8 cellular contexts compared by ENCODE assay signal in genomic region chr1:6579374-6580118, GRCh38. TPM values are rescaled to one million over a fixed set of nuclear protein-coding genes. Genes with fewer than 3 reads are reported as not detected.
DNase-seq lines count a peak whose midpoint lies in the region; ATAC-seq, FAIRE-seq and TF ChIP-seq lines count a peak whose summit lies in the region.

Gene ZBTB48, plus strand, starts transcription at chr1:6579994. Its CDS starts 616 bp downstream, at chr1:6580610.

- H3K23ac ChIP-seq in H1 (ENCODE audit: insufficient read length) = no peak within 1 kb of the TSS
- H3K23ac ChIP-seq in mesenchymal stem cell (ENCODE audit: low read length in 2 of 2) = peak within 1 kb of the TSS; percentile 1 to 94

- peak within 1 kb of the TSS; percentile 7 for H4K5ac ChIP-seq in H1 (ENCODE audit: insufficient read length, low read depth, low read length)

- peak within 1 kb of the TSS; percentile 68 for H2AK5ac ChIP-seq in H1 (ENCODE audit: low read depth, low read length)
- peak within 1 kb of the TSS; percentile 24 for H2AK5ac ChIP-seq in mesenchymal stem cell (ENCODE audit: low read length, severe bottlenecking)

- peak; percentile 73 for FAIRE-seq in H1 (lab: Jason Lieb, UNC)

- H2BK12ac ChIP-seq in H1 (ENCODE audit: low read depth, low read length) (peak within 1 kb of the TSS; percentile 32), mesenchymal stem cell (ENCODE audit: low read length in 2 of 2) (peak within 1 kb of the TSS in 1 of 2 experiments; percentile 3)

- peak within 1 kb of the TSS; percentile 76; the same call in 1 of the 2 replicates for H2BK5ac ChIP-seq in H1 (ENCODE audit: low read depth, low read length)
- peak within 1 kb of the TSS; percentile 32 for H2BK5ac ChIP-seq in mesenchymal stem cell (ENCODE audit: low read depth, low read length, poor library complexity, severe bottlenecking)

- no peak for TF ChIP-seq RAD21 in H1 (IDR thresholded peaks at IDR 0.05 in 1 of 2, conservative IDR thresholded peaks at IDR 0.05 in 1 of 2; ENCODE audit: low read depth in 2 of 2, low read length in 2 of 2)

- H3K36me3 Mint-ChIP-seq in activated CD8-positive, alpha-beta memory T cell treated with anti-CD3 and anti-CD28 coated beads, Interleukin-2, amount 10 ng/mL, durations not matched to agents 7 days and 5 days = no peaks in the 10 kb centered on the region

- peak within 1 kb of the TSS; percentile 94 for H3K4me3 Mint-ChIP-seq in activated CD8-positive, alpha-beta memory T cell treated with anti-CD3 and anti-CD28 coated beads, Interleukin-2, amount 10 ng/mL, durations not matched to agents 7 days and 5 days

- H3K79me2 ChIP-seq in H1 (ENCODE audit: control insufficient read depth in 1 of 2, insufficient read depth in 2 of 2, low read length in 2 of 2) = peaks cover 0 to 13% of the 10 kb centered on the region in 2 experiments; a peak in 1 of 4 replicates

- DNase-seq in COR-L47 (lab: John Stamatoyannopoulos, UW) = peak; percentile 98
- DNase-seq in HUDEP-2 (lab: John Stamatoyannopoulos, UW; ENCODE audit: unreplicated experiment in 76 of 76) = peak; percentile 50 to 99 (median 97)
- DNase-seq in NT2/D1 (ENCODE audit: low read depth, low spot score) = peak; percentile 89
- DNase-seq in activated CD8-positive, alpha-beta memory T cell treated with anti-CD3 and anti-CD28 coated beads, Interleukin-2, amount 10 ng/mL, durations not matched to agents 7 days and 5 days = peak; percentile 98
- DNase-seq in H1 (ENCODE audit: low read depth in 1 of 2, low spot score in 2 of 2) = peak; percentile 82 to 96
- DNase-seq in mesenchymal stem cell = peak; percentile 98
- peak; percentile 96 for DNase-seq in stimulated activated CD8-positive, alpha-beta memory T cell treated with anti-CD3 and anti-CD28 coated beads, Interleukin-12 subunit alpha, Interleukin-12 subunit beta, amount 100 ng/mL, for 4 hours (ENCODE audit: low read depth)

- H3K23me2 ChIP-seq in H1 (ENCODE audit: low read depth, low read length) = peaks cover 5% of the 10 kb centered on the region

- no peak within 1 kb of the TSS for H2BK20ac ChIP-seq in H1 (ENCODE audit: low read length)

- H2BK15ac ChIP-seq in H1 (ENCODE audit: low read length) (peak within 1 kb of the TSS; percentile 24; the same call in 1 of the 2 replicates), mesenchymal stem cell (ENCODE audit: low read depth, poor library complexity, severe bottlenecking) (peak within 1 kb of the TSS; percentile 74)

- peak; percentile 98 for ATAC-seq in GM21381 (IDR thresholded peaks at IDR 0.05; ENCODE audit: unreplicated experiment)
- peak; percentile 99 for ATAC-seq in activated CD8-positive, alpha-beta memory T cell treated with anti-CD3 and anti-CD28 coated beads, Interleukin-2, amount 10 ng/mL, durations not matched to agents 7 days and 5 days

- H3K36me3 ChIP-seq in NT2/D1 (ENCODE audit: insufficient read depth, insufficient read length, low read length) (peaks cover 12% of the 10 kb centered on the region), H1 (ENCODE audit: control insufficient read depth in 2 of 4, insufficient read depth in 4 of 4, low read length in 3 of 4) (no peaks in the 10 kb centered on the region), mesenchymal stem cell (ENCODE audit: control insufficient read depth in 1 of 2, insufficient read depth in 2 of 2, low read depth in 1 of 2, low read length in 2 of 2) (no peaks in the 10 kb centered on the region)

- H3K56ac ChIP-seq in H1 (replicated peaks; ENCODE audit: insufficient read length, low read depth, low read length) = no peak within 1 kb of the TSS

- H2AFZ ChIP-seq in H1 (ENCODE audit: low read length) (peak within 1 kb of the TSS; percentile 34; the same call in 1 of the 2 replicates), mesenchymal stem cell (ENCODE audit: low read depth, low read length) (peak within 1 kb of the TSS; percentile 96)

- TF ChIP-seq POLR2A in H1 (IDR thresholded peaks at IDR 0.05; ENCODE audit: control extremely low read depth in 1 of 2, low read depth in 2 of 2, low read length in 2 of 2) = peak in 1 of 2 experiments; percentile 92; a peak in 2 of 3 replicates

- peaks cover 31% of the 10 kb centered on the region for H3K4me1 Mint-ChIP-seq in activated CD8-positive, alpha-beta memory T cell treated with anti-CD3 and anti-CD28 coated beads, Interleukin-2, amount 10 ng/mL, durations not matched to agents 7 days and 5 days

- TF ChIP-seq CTCF in H1 (IDR thresholded peaks at IDR 0.05; ENCODE audit: control extremely low read depth in 1 of 3, insufficient read depth in 1 of 3, low read depth in 1 of 3, low read length in 3 of 3) = no peak; a peak in 1 of 4 replicates

- H3K9ac ChIP-seq in NT2/D1 (ENCODE audit: insufficient read length, low read depth) (peak within 1 kb of the TSS; percentile 87), H1 (replicated peaks in 1 of 4; ENCODE audit: extremely low read depth in 1 of 4, low read depth in 3 of 4, low read length in 3 of 4) (peak within 1 kb of the TSS; percentile 26 to 60 (median 54); a peak in 6 of 7 replicates), mesenchymal stem cell (ENCODE audit: low read length) (peak within 1 kb of the TSS; percentile 93)

- H3K14ac ChIP-seq in H1 (ENCODE audit: insufficient read length) (no peak within 1 kb of the TSS), mesenchymal stem cell (ENCODE audit: low read length in 2 of 2) (peak within 1 kb of the TSS in 1 of 2 experiments; percentile 91)

- H3K9me3 ChIP-seq in NT2/D1 (ENCODE audit: insufficient read depth, low read length) = no peaks in the 10 kb centered on the region
- no peaks in the 10 kb centered on the region for H3K9me3 ChIP-seq in H1 (ENCODE audit: insufficient read depth in 2 of 2, low read depth in 1 of 2, low read length in 1 of 2)
- no peaks in the 10 kb centered on the region for H3K9me3 ChIP-seq in mesenchymal stem cell (ENCODE audit: control insufficient read depth, low read length)

- no peak for TF ChIP-seq EP300 in H1 (IDR thresholded peaks at IDR 0.05; ENCODE audit: borderline replicate concordance in 1 of 2, low read depth in 2 of 2, low read length in 2 of 2)

- peak within 1 kb of the TSS; percentile 72 for H4K8ac ChIP-seq in H1 (ENCODE audit: extremely low read depth, insufficient read depth, low read length)
- peak within 1 kb of the TSS; percentile 94 for H4K8ac ChIP-seq in mesenchymal stem cell (ENCODE audit: low read length)

- H3K4me3 ChIP-seq in NT2/D1 (ENCODE audit: insufficient read length, low read depth) (peak within 1 kb of the TSS; percentile 75), H1 (ENCODE audit: extremely low read depth in 1 of 4, insufficient read depth in 2 of 4, low read depth in 3 of 4, low read length in 4 of 4) (peak within 1 kb of the TSS; percentile 66 to 75 (median 72)), mesenchymal stem cell (ENCODE audit: insufficient read depth in 1 of 2, low read depth in 1 of 2, low read length in 2 of 2) (peak within 1 kb of the TSS; percentile 86 to 99)

- peak within 1 kb of the TSS; percentile 52 for H4K91ac ChIP-seq in H1 (replicated peaks; ENCODE audit: insufficient read length, low read length)
- peak within 1 kb of the TSS; percentile 91 for H4K91ac ChIP-seq in mesenchymal stem cell (ENCODE audit: low read length)

- H3K27me3 ChIP-seq in NT2/D1 (ENCODE audit: insufficient read depth, insufficient read length) = no peaks in the 10 kb centered on the region
- no peaks in the 10 kb centered on the region; a peak in 2 of 7 replicates for H3K27me3 ChIP-seq in H1 (replicated peaks in 1 of 4; ENCODE audit: control insufficient read depth in 3 of 4, extremely low read depth in 1 of 4, insufficient read depth in 3 of 4, low read length in 3 of 4)
- H3K27me3 ChIP-seq in mesenchymal stem cell (ENCODE audit: control insufficient read depth in 1 of 2, insufficient read depth in 1 of 2, low read length in 2 of 2) = no peaks in the 10 kb centered on the region

- H3K4me1 ChIP-seq in NT2/D1 (ENCODE audit: insufficient read depth, insufficient read length) (peaks cover 9% of the 10 kb centered on the region), H1 (replicated peaks in 1 of 4; ENCODE audit: control insufficient read depth in 3 of 4, insufficient read depth in 4 of 4, low read length in 3 of 4) (peaks cover 0 to 17% (median 13%) of the 10 kb centered on the region in 4 experiments; a peak in 6 of 7 replicates), mesenchymal stem cell (ENCODE audit: control insufficient read depth, insufficient read depth, low read depth, low read length) (peaks cover 27% of the 10 kb centered on the region)

- POLR2A ChIA-PET in H1 (lab: Charles Lee; ENCODE audit: partially characterized antibody) = interaction anchor here (1.2 to 17.4 kb wide), 6 partner anchors 8 to 27 kb away, joined by 3 to 196 read pairs (median 4); partner anchors contain the start of gene KLHL21

- CTCF ChIA-PET in activated CD8-positive, alpha-beta memory T cell treated with anti-CD3 and anti-CD28 coated beads, Interleukin-2, amount 10 ng/mL, durations not matched to agents 7 days and 5 days (lab: Charles Lee) = interaction anchor here (0.9 to 2.2 kb wide), 6 partner anchors 9 to 154 kb away, joined by 3 to 24 read pairs (median 4); partner anchors contain the start of genes NOL9 and TAS1R1
- CTCF ChIA-PET in H1 (lab: Charles Lee; ENCODE audit: partially characterized antibody) = interaction anchor here (1.1 to 4.3 kb wide), 7 partner anchors 13 to 156 kb away, joined by 3 to 23 read pairs (median 4); partner anchors contain the start of genes NOL9 and TAS1R1

- H3K18ac ChIP-seq in H1 (ENCODE audit: extremely low read depth, low read length) = peak within 1 kb of the TSS; percentile 15; the same call in 1 of the 2 replicates
- H3K18ac ChIP-seq in mesenchymal stem cell (ENCODE audit: low read depth in 1 of 2, low read length in 2 of 2) = peak within 1 kb of the TSS; percentile 81 to 95

- no peaks in the 10 kb centered on the region for H3K27me3 Mint-ChIP-seq in activated CD8-positive, alpha-beta memory T cell treated with anti-CD3 and anti-CD28 coated beads, Interleukin-2, amount 10 ng/mL, durations not matched to agents 7 days and 5 days

- H2BK120ac ChIP-seq in H1 (replicated peaks; ENCODE audit: low read depth, low read length) (no peak within 1 kb of the TSS), mesenchymal stem cell (ENCODE audit: low read depth, low read length) (no peak within 1 kb of the TSS)

- H3K9me3 Mint-ChIP-seq in activated CD8-positive, alpha-beta memory T cell treated with anti-CD3 and anti-CD28 coated beads, Interleukin-2, amount 10 ng/mL, durations not matched to agents 7 days and 5 days (ENCODE audit: low read depth) = no peaks in the 10 kb centered on the region

- H3K4ac ChIP-seq in H1 (replicated peaks; ENCODE audit: insufficient read length, low read depth, low read length) (peak within 1 kb of the TSS; percentile 44), mesenchymal stem cell (ENCODE audit: low read depth in 1 of 2, low read length in 2 of 2) (peak within 1 kb of the TSS; percentile 27 to 88)

- H3K4me2 ChIP-seq in H1 (ENCODE audit: insufficient read depth in 1 of 2, low read depth in 2 of 2, low read length in 2 of 2) (peak within 1 kb of the TSS; percentile 87 to 93), mesenchymal stem cell (ENCODE audit: low read length, poor library complexity, severe bottlenecking) (peak within 1 kb of the TSS; percentile 79)

- peaks cover 5% of the 10 kb centered on the region for H3K79me1 ChIP-seq in H1 (ENCODE audit: low read depth, low read length)
- peaks cover 23% of the 10 kb centered on the region for H3K79me1 ChIP-seq in mesenchymal stem cell (replicated peaks; ENCODE audit: low read length, poor library complexity, severe bottlenecking)

- 34% methylated on average over 41 of the region's 58 CpGs; no CpG with 5 or more reads in 1 of the 2 experiments for WGBS in H1 (ENCODE audit: extremely low coverage in 1 of 2, insufficient coverage in 1 of 2, insufficient read length in 1 of 2, insufficient replicate concordance in 2 of 2, low coverage in 1 of 2, low lambda C conversion rate in 2 of 2, missing lambda C conversion rate in 1 of 2), 2 experiments
- 24% methylated on average over 51 of the region's 58 CpGs for WGBS in mesenchymal stem cell

- H3K27ac Mint-ChIP-seq in activated CD8-positive, alpha-beta memory T cell treated with anti-CD3 and anti-CD28 coated beads, Interleukin-2, amount 10 ng/mL, durations not matched to agents 7 days and 5 days = peak within 1 kb of the TSS; percentile 94

- peaks cover 0 to 15% of the 10 kb centered on the region in 2 experiments for H4K20me1 ChIP-seq in H1 (replicated peaks in 1 of 2; ENCODE audit: control insufficient read depth in 1 of 2, insufficient read depth in 2 of 2, low read length in 2 of 2)

- peak within 1 kb of the TSS; percentile 6; the same call in 1 of the 2 replicates for H3K27ac ChIP-seq in H1 (ENCODE audit: low read depth, low read length)
- no peak within 1 kb of the TSS for H3K27ac ChIP-seq in mesenchymal stem cell (ENCODE audit: low read length, poor library complexity, severe bottlenecking)

RNA-seq across cellular contexts. Expression of gene ZBTB48, which starts in this region (rescaled TPM):
- 10 to 100 TPM; 30.7 to 37.4 TPM for total RNA-seq in activated CD8-positive, alpha-beta memory T cell treated with anti-CD3 and anti-CD28 coated beads, Interleukin-2, amount 10 ng/mL, durations not matched to agents 7 days and 5 days
- total RNA-seq in H1 (2021; fragmentation: NEBNext Ultra II Directional; extraction: Animal tissue kit (Norgen Biotek cat#: 25700)) = 21.4 and 28.2 TPM in 2 replicates
- polyA plus RNA-seq in H1 (2011; rRNA removed) = 28.8 and 35.7 TPM in 2 replicates
- 27.3 TPM for polyA plus RNA-seq in H1 (2011; cell fraction: cytosol; rRNA removed)
- polyA plus RNA-seq in H1 (2011; cell fraction: nucleus; rRNA removed) = 58.6 TPM
- 21.0 to 37.0 TPM (median 31.1 TPM) in 4 replicates for polyA plus RNA-seq in H1 (2012, experiment 1 of 2)
- 17.9 TPM for polyA plus RNA-seq in H1 (2012, experiment 2 of 2)
- polyA plus RNA-seq in H1 (2013, experiment 1 of 2) = 21.5 TPM
- polyA plus RNA-seq in H1 (2013, experiment 2 of 2) = 18.8 TPM
- polyA minus RNA-seq in H1 (2011; rRNA and poly(A)+ RNA removed) = 15.0 and 17.6 TPM in 2 replicates
- polyA minus RNA-seq in H1 (2011; cell fraction: cytosol; rRNA and poly(A)+ RNA removed) = 27.2 TPM
- 23.3 TPM for polyA minus RNA-seq in H1 (2011; cell fraction: nucleus; rRNA and poly(A)+ RNA removed)
- 12.8 TPM for polyA plus RNA-seq in mesenchymal stem cell (2013, experiment 1 of 2)
- 11.6 TPM for polyA plus RNA-seq in mesenchymal stem cell (2013, experiment 2 of 2)
